Comparison of ENCODE assay signal across 8 cellular contexts in the genomic region with DNA sequence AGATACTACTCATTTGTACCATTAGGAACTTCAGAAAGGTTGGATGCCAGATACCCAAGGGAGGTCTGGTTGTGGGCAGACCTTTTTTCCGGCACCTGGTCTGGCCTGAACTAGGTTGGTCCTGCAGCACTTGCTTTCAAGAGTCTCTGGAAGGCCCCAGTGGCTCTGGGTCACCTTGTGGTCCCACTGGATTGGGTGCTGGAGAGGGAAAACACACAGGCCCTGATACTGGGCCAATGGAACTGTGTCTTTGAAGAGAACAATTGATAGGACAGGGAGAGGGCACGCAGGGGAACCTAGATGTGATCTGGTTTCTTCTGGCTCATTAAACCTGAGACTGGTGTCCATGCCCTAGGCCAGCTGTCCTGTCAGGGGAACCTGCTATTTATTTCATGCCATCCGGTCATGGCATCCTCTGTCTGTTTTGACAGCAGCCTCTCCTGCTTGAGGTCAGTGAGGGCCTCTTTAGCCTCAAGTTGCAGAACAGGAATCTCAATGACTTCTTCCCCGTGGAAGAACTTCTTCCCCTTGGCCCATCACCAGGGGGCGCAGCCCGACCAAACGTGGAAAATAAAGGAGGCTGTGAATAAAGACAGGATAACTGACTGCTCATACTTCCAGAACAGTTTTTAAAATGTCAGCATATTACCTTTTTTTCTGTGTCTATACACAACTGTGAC. TPM values are rescaled to one million over a fixed set of nuclear protein-coding genes. Genes with fewer than 3 reads are reported as not detected.
DNase-seq lines count a peak whose midpoint lies in the region; ATAC-seq and TF ChIP-seq lines count a peak whose summit lies in the region.

No MANE protein-coding gene starts in this region.

- H3K4me1 Mint-ChIP-seq in CD14-positive monocyte, result no peaks in the 10 kb centered on the region
- peaks cover 0 to 12% (median 4%) of the 10 kb centered on the region in 7 donors for H3K4me1 Mint-ChIP-seq in naive thymus-derived CD4-positive, alpha-beta T cell

- no peak overlapping the region for H3K4me3 Mint-ChIP-seq in CD14-positive monocyte
- H3K4me3 Mint-ChIP-seq in naive thymus-derived CD4-positive, alpha-beta T cell, result no peak overlapping the region

- peaks cover 8 to 90% (median 16%) of the 10 kb centered on the region in 3 experiments for H3K36me3 ChIP-seq in naive thymus-derived CD4-positive, alpha-beta T cell (ENCODE audit: control insufficient read depth in 2 of 3, insufficient read depth in 3 of 3, low read length in 3 of 3)
- H3K36me3 ChIP-seq in stomach, result peaks cover 42 to 95% (median 93%) of the 10 kb centered on the region in 4 donors

- H3K27me3 ChIP-seq in naive thymus-derived CD4-positive, alpha-beta T cell (ENCODE audit: control insufficient read depth in 2 of 2, insufficient read depth in 2 of 2, low read length in 2 of 2), result no peaks in the 10 kb centered on the region
- H3K27me3 ChIP-seq in stomach, result no peaks in the 10 kb centered on the region

- H3K36me3 Mint-ChIP-seq in CD14-positive monocyte, result peaks cover 71 to 91% of the 10 kb centered on the region in 2 donors
- H3K36me3 Mint-ChIP-seq in naive thymus-derived CD4-positive, alpha-beta T cell, result peaks cover 5 to 46% (median 23%) of the 10 kb centered on the region in 5 donors

- WGBS in stomach, 5 donors, result 31 to 37% (median 32%) methylated on average over 7 of the region's 7 CpGs

- no peak for TF ChIP-seq EP300 in stomach (IDR thresholded peaks at IDR 0.05)

- CTCF ChIA-PET in naive thymus-derived CD4-positive, alpha-beta T cell (lab: Charles Lee), result interaction anchor here (0.6 kb wide), 1 partner anchor 1006 kb away, joined by 3 read pairs; no protein-coding TSS in a partner anchor

- H3K27ac ChIP-seq in naive thymus-derived CD4-positive, alpha-beta T cell (ENCODE audit: low read depth, low read length), result no peak overlapping the region
- no peak overlapping the region for H3K27ac ChIP-seq in stomach

- TF ChIP-seq CTCF in CD14-positive monocyte (IDR thresholded peaks at IDR 0.05) (peak; percentile 79), epithelial cell of proximal tubule (conservative IDR thresholded peaks at IDR 0.05; ENCODE audit: low read depth, low read length) (peak; percentile 98), stomach (IDR thresholded peaks at IDR 0.05) (peak in 5 of 7 experiments; percentile 61 to 88 (median 74))

- H3K4me3 ChIP-seq in epithelial cell of proximal tubule (ENCODE audit: low read depth, low read length), result no peak overlapping the region
- no peak overlapping the region for H3K4me3 ChIP-seq in naive thymus-derived CD4-positive, alpha-beta T cell (ENCODE audit: low read length)
- H3K4me3 ChIP-seq in stomach, result no peak overlapping the region

- H3K27me3 Mint-ChIP-seq in CD14-positive monocyte (ENCODE audit: low read depth in 3 of 3), result peaks cover 0 to 4% (median 2%) of the 10 kb centered on the region in 3 donors
- no peaks in the 10 kb centered on the region for H3K27me3 Mint-ChIP-seq in naive thymus-derived CD4-positive, alpha-beta T cell

- H3K4me1 ChIP-seq in naive thymus-derived CD4-positive, alpha-beta T cell (ENCODE audit: control insufficient read depth in 2 of 2, insufficient read depth in 2 of 2, low read length in 2 of 2), result no peaks in the 10 kb centered on the region
- H3K4me1 ChIP-seq in stomach, result no peaks in the 10 kb centered on the region

- H3K9me3 ChIP-seq in naive thymus-derived CD4-positive, alpha-beta T cell (ENCODE audit: control insufficient read depth in 2 of 3, low read length in 3 of 3), result no peaks in the 10 kb centered on the region
- H3K9me3 ChIP-seq in stomach, result no peaks in the 10 kb centered on the region

- intact Hi-C loops in CD14-positive monocyte (cut with micrococcal nuclease) (loop anchor here (1.0 to 2.0 kb wide), 2 partner anchors 91 to 92 kb away; no protein-coding TSS in a partner anchor), stomach (cut with DNase I; ENCODE audit: low total_unique reads) (loop anchor here (5.0 kb wide), 1 partner anchor 92 kb away; no protein-coding TSS in a partner anchor)
- intact Hi-C loops in naive thymus-derived CD4-positive, alpha-beta T cell (cut with micrococcal nuclease), result loop anchor here (1.0 to 10.0 kb wide), 9 partner anchors 29 to 822 kb away; a partner anchor contains a TSS

- POLR2A ChIA-PET in naive thymus-derived CD4-positive, alpha-beta T cell (lab: Charles Lee), result no interaction called here

- peak; percentile 53 for DNase-seq in CD14-positive monocyte (ENCODE audit: low spot score)
- peak; percentile 79 for DNase-seq in HK-2 (ENCODE audit: unreplicated experiment)
- peak; percentile 0 for DNase-seq in NOMO-1 treated with dmso at 0.1 percent for 144 hours (lab: John Stamatoyannopoulos, UW; ENCODE audit: unreplicated experiment)
- DNase-seq in activated CD8-positive, alpha-beta memory T cell treated with anti-CD3 and anti-CD28 coated beads, Interleukin-2, amount 50 U/mL, for 4 hours, result peak; percentile 62
- DNase-seq in epithelial cell of proximal tubule (ENCODE audit: low read depth), result no peak
- peak in 8 of 9 donors; percentile 30 to 69 (median 36) for DNase-seq in naive thymus-derived CD4-positive, alpha-beta T cell
- DNase-seq in stomach, result peak; percentile 87

- peak overlapping the region in 1 of 7 donors; percentile 41 for H3K27ac Mint-ChIP-seq in CD14-positive monocyte
- H3K27ac Mint-ChIP-seq in naive thymus-derived CD4-positive, alpha-beta T cell, result peak overlapping the region in 6 of 9 donors; percentile 17 to 69 (median 52)

- ATAC-seq in naive thymus-derived CD4-positive, alpha-beta T cell, result no peak
- no peak for ATAC-seq in HG03460 (IDR thresholded peaks at IDR 0.05; ENCODE audit: unreplicated experiment)

- no peaks in the 10 kb centered on the region for H3K9me3 Mint-ChIP-seq in CD14-positive monocyte
- H3K9me3 Mint-ChIP-seq in naive thymus-derived CD4-positive, alpha-beta T cell, result peaks cover 0 to 1% (median 0%) of the 10 kb centered on the region in 11 donors

- no peak for TF ChIP-seq POLR2A in stomach (IDR thresholded peaks at IDR 0.05)

RNA-seq across cellular contexts. Expression of a gene that starts 25.0 kb away (rescaled TPM):
- 10 to 100 TPM; 13.1 to 16.6 TPM for polyA plus RNA-seq in CD14-positive monocyte
- 10.8 and 14.8 TPM in 2 replicates for total RNA-seq in epithelial cell of proximal tubule
- 10 to 100 TPM; 41.6 to 58.2 (median 50.8) TPM for total RNA-seq in naive thymus-derived CD4-positive, alpha-beta T cell
- 10 to 100 TPM; 23.3 to 24.6 TPM for polyA plus RNA-seq in naive thymus-derived CD4-positive, alpha-beta T cell
- 10 to 100 TPM in 4 of 5 donors, 1 to 10 TPM in 1; 3.8 to 24.6 (median 21.4) TPM for total RNA-seq in stomach
- 10 to 100 TPM; 10.7 to 13.4 (median 11.6) TPM for polyA plus RNA-seq in stomach
